11 cellular contexts compared by ENCODE assay signal in genomic region chr2:136141510-136142154, GRCh38. TPM values are rescaled to one million over a fixed set of nuclear protein-coding genes. Genes with fewer than 3 reads are reported as not detected.
DNase-seq lines count a peak whose midpoint lies in the region; ATAC-seq, FAIRE-seq and TF ChIP-seq lines count a peak whose summit lies in the region.
"Had no signal": no experiment of that assay in that cellular context is flagged by ENCODE, and none has a peak within 500 bp of the region (broad histone marks: within the 10 kb centered on the region; RNA-seq: fewer than 3 reads in every experiment).

No MANE protein-coding gene starts in this region.

- H3K36me3 ChIP-seq in pancreas (no peaks in the 10 kb centered on the region), mucosa of descending colon (ENCODE audit: low read depth) (no peaks in the 10 kb centered on the region)

- H3K4me3 ChIP-seq in HL-60 (replicated peaks; ENCODE audit: insufficient read depth, low read length) (no peak overlapping the region), pancreas (no peak overlapping the region), mucosa of descending colon (no peak overlapping the region)

- H3K4me1 ChIP-seq in pancreas (peaks cover 0 to 4% (median 0%) of the 10 kb centered on the region in 3 donors), mucosa of descending colon (ENCODE audit: low read depth) (no peaks in the 10 kb centered on the region)

- H3K9me3 Mint-ChIP-seq in T-cell: no peaks in the 10 kb centered on the region
- no peaks in the 10 kb centered on the region for H3K9me3 Mint-ChIP-seq in natural killer cell
- H3K9me3 Mint-ChIP-seq: activated CD4-positive, alpha-beta memory T cell treated with anti-CD3 and anti-CD28 coated beads for 36 hours had no signal

- H3K27ac Mint-ChIP-seq in T-cell (peak overlapping the region; percentile 86 to 96), natural killer cell (no peak overlapping the region)
- H3K27ac Mint-ChIP-seq: activated CD4-positive, alpha-beta memory T cell treated with anti-CD3 and anti-CD28 coated beads for 36 hours had no signal

- DNase-seq in HL-60 (ENCODE audit: low read depth in 1 of 2, low spot score in 1 of 2) (peak; percentile 53 to 83), NCI-H2171 (lab: John Stamatoyannopoulos, UW) (peak; percentile 95), T-cell (no peak), pancreas (peak in 1 of 6 donors; percentile 6), mucosa of descending colon (no peak), natural killer cell (no peak)
- no peak for DNase-seq in stimulated activated CD4-positive, alpha-beta T cell treated with anti-CD3 and anti-CD28 coated beads, Interleukin-2, amount 100 ng/mL, for 48 hours
- DNase-seq: activated CD4-positive, alpha-beta memory T cell treated with anti-CD3 and anti-CD28 coated beads for 36 hours; amniotic stem cell; occipital lobe had no signal

- no peaks in the 10 kb centered on the region for H3K27me3 Mint-ChIP-seq in T-cell
- H3K27me3 Mint-ChIP-seq in natural killer cell (ENCODE audit: low read depth in 2 of 2): peaks cover 4 to 15% of the 10 kb centered on the region in 2 donors

- H3K36me3 Mint-ChIP-seq in T-cell (no peaks in the 10 kb centered on the region), natural killer cell (no peaks in the 10 kb centered on the region)
- H3K36me3 Mint-ChIP-seq: activated CD4-positive, alpha-beta memory T cell treated with anti-CD3 and anti-CD28 coated beads for 36 hours had no signal

- peak overlapping the region; percentile 46 for H3K27ac ChIP-seq in HL-60 (replicated peaks)
- H3K27ac ChIP-seq in pancreas: no peak overlapping the region

- no peak for ATAC-seq in T-cell (replicated peaks in 1 of 4)
- ATAC-seq in pancreas: peak in 3 of 4 donors; percentile 36 to 80 (median 76)
- no peak for ATAC-seq in mucosa of descending colon
- ATAC-seq in HG02798 (IDR thresholded peaks at IDR 0.05; ENCODE audit: poor library complexity, unreplicated experiment): no peak
- no peak for ATAC-seq in natural killer cell

- peaks cover 65 to 87% (median 71%) of the 10 kb centered on the region in 3 donors for H3K4me1 Mint-ChIP-seq in T-cell
- H3K4me1 Mint-ChIP-seq in natural killer cell: peaks cover 29 to 37% of the 10 kb centered on the region in 2 donors

- CTCF ChIA-PET in T-cell (lab: Charles Lee): no interaction called here

- TF ChIP-seq CTCF in HL-60 (IDR thresholded peaks at IDR 0.05; ENCODE audit: insufficient read depth, low read length) (no peak), pancreas (IDR thresholded peaks at IDR 0.05) (no peak), mucosa of descending colon (IDR thresholded peaks at IDR 0.05) (no peak), natural killer cell (IDR thresholded peaks at IDR 0.05) (no peak)

- no peaks in the 10 kb centered on the region for H3K9me3 ChIP-seq in pancreas
- no peaks in the 10 kb centered on the region for H3K9me3 ChIP-seq in mucosa of descending colon

- no peak for FAIRE-seq in pancreas (lab: Jason Lieb, UNC)

- intact Hi-C loops in pancreas (cut with DNase I) (no loop called here), mucosa of descending colon (cut with DNase I, micrococcal nuclease) (no loop called here), natural killer cell (cut with micrococcal nuclease) (no loop called here)

- POLR2A ChIA-PET in T-cell (lab: Charles Lee): interaction anchor here (0.6 to 1.9 kb wide), 4 partner anchors 11 to 185 kb away, joined by 3 to 4 read pairs (median 3); no protein-coding TSS in a partner anchor

- H3K4me3 Mint-ChIP-seq in T-cell (peak overlapping the region in 1 of 3 donors; percentile 42), natural killer cell (no peak overlapping the region)
- H3K4me3 Mint-ChIP-seq: activated CD4-positive, alpha-beta memory T cell treated with anti-CD3 and anti-CD28 coated beads for 36 hours had no signal

- no peaks in the 10 kb centered on the region for H3K27me3 ChIP-seq in HL-60 (ENCODE audit: insufficient read depth, poor library complexity, severe bottlenecking)
- H3K27me3 ChIP-seq in pancreas: no peaks in the 10 kb centered on the region

- WGBS in pancreas, 2 donors: 20% methylated on average over 7 of the region's 7 CpGs

RNA-seq across cellular contexts. Expression of gene CXCR4, which starts 23.7 kb away (rescaled TPM):
- total RNA-seq in T-cell: 1,000 to 10,000 TPM in 2 of 5 donors, 100 to 1,000 TPM in 3; 274 to 1,514 (median 326) TPM
- total RNA-seq in pancreas: 10 to 100 TPM in 2 of 6 donors, 1 to 10 TPM in 3, under 1 TPM in 1; 0.31 to 20.4 (median 2.0) TPM
- 1 to 10 TPM; 1.4 to 1.6 TPM for polyA plus RNA-seq in pancreas
- total RNA-seq in mucosa of descending colon: 10 to 100 TPM in 1 of 3 donors, 1 to 10 TPM in 2; 3.6 to 12.6 (median 3.9) TPM
- total RNA-seq in natural killer cell: 100 to 1,000 TPM; 582 to 848 (median 741) TPM

Comparison
In these comparisons a context has a peak if more than half of its experiments do, and no peak if none do; other contexts are left out.
1. DNase-seq: peak in HL-60 (2 of 2) and NCI-H2171 (single experiment); none in T-cell (0 of 34), stimulated activated CD4-positive, alpha-beta T cell treated with anti-CD3 and anti-CD28 coated beads, Interleukin-2, amount 100 ng/mL, for 48 hours (0 of 2), mucosa of descending colon (0 of 3) and natural killer cell (single experiment).
2. ATAC-seq: peak in pancreas (3 of 4); none in T-cell (0 of 4), mucosa of descending colon (single experiment), HG02798 (single experiment) and natural killer cell (0 of 3).
3. H3K27ac Mint-ChIP-seq: peak in T-cell (2 of 2); none in natural killer cell (0 of 2).
4. RNA of gene CXCR4, which starts 23.7 kb away (total RNA-seq): 582 to 848 TPM in natural killer cell and 274 to 1,514 TPM in T-cell; 3.6 to 12.6 TPM in mucosa of descending colon and 0.31 to 20.4 TPM in pancreas; every median in the first group is over 10 times any median in the second.